Comparison of ENCODE assay signal across 25 cellular contexts in the genomic region with DNA sequence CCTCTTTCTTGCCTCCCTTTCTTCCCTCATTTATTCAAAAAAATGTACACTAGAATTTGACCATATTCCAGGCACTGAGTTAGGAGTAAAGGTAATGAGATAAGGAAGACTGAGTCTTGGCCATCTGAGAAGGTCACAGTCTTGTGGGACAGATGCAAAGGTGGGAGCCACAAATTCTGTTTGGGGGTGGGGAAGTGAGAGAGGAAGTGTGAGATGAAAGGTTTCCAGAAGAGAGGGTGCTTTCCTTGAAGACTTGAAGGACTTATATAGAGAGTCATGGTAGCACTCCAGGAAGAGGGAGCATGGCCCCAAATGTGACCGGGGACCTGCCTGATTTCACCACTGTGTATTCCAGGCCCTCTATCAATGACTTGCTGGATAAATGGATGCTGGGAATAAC.
"Had no signal": no experiment of that assay in that cellular context is flagged by ENCODE, and none has a peak within 500 bp of the region (broad histone marks: within the 10 kb centered on the region; RNA-seq: fewer than 3 reads in every experiment).

No MANE protein-coding gene starts in this region.

- H3K27ac ChIP-seq: esophagus squamous epithelium, heart right ventricle, left lung, prostate gland, right atrium auricular region, testis, tibial artery had no signal

- H3K36me3 ChIP-seq: esophagus squamous epithelium, heart right ventricle, left lung, prostate gland, right atrium auricular region, tibial artery had no signal

- DNase-seq: cortex of kidney; effector memory CD8-positive, alpha-beta T cell; erythroblast; esophagus squamous epithelium; foreskin melanocyte; glutamatergic neuron; heart right ventricle; hippocampal formation; left cardiac atrium; left lung; natural killer cell; stimulated activated CD4-positive, alpha-beta T cell treated with anti-CD3 and anti-CD28 coated beads, Interleukin-12 subunit alpha, Interleukin-12 subunit beta, amount 100 ng/mL, for 4 hours; stimulated activated CD4-positive, alpha-beta T cell treated with anti-CD3 and anti-CD28 coated beads, Interleukin-1b, Interleukin-23, amount 100 ng/mL, for 48 hours; stimulated activated CD4-positive, alpha-beta T cell treated with anti-CD3 and anti-CD28 coated beads, Interleukin-4, amount 100 ng/mL, for 1 hour; stimulated activated CD8-positive, alpha-beta memory T cell treated with anti-CD3 and anti-CD28 coated beads, Interleukin-4, amount 100 ng/mL, for 48 hours; stimulated activated naive CD8-positive, alpha-beta T cell treated with anti-CD3 and anti-CD28 coated beads, Interleukin-15, Interleukin-2, amounts not matched to agents 100 U/mL and 50 U/mL, for 24 hours; substantia nigra; testis; tibial artery had no signal

- H3K27me3 ChIP-seq: esophagus squamous epithelium, heart right ventricle, left lung, right atrium auricular region, testis, tibial artery had no signal

- H3K4me2 ChIP-seq: smooth muscle cell had no signal

- H3K4me1 ChIP-seq: heart right ventricle, left lung, prostate gland, right atrium auricular region had no signal

- H3K4me3 ChIP-seq: esophagus squamous epithelium, heart right ventricle, left lung, prostate gland, right atrium auricular region, smooth muscle cell, testis, tibial artery had no signal

- FAIRE-seq: endometrium, islet of Langerhans had no signal

- H3K9me3 ChIP-seq: esophagus squamous epithelium, left lung, prostate gland, right atrium auricular region, testis, tibial artery had no signal

- ATAC-seq: effector memory CD8-positive, alpha-beta T cell; heart right ventricle; left cardiac atrium; left lung; natural killer cell; sciatic nerve; stimulated activated naive CD8-positive, alpha-beta T cell treated with anti-CD3 and anti-CD28 coated beads, Interleukin-15, Interleukin-2, amounts not matched to agents 100 U/mL and 50 U/mL, for 24 hours had no signal
